In genomic region chr19:14081797-14082674, GRCh38 we compare ENCODE assay signal across 8 cellular contexts. TPM values are rescaled to one million over a fixed set of nuclear protein-coding genes. Genes with fewer than 3 reads are reported as not detected.
DNase-seq lines count a peak whose midpoint lies in the region; ATAC-seq and TF ChIP-seq lines count a peak whose summit lies in the region.

No MANE protein-coding gene starts in this region.

- POLR2A ChIA-PET in CD8-positive, alpha-beta memory T cell (lab: Charles Lee): interaction anchor here (0.9 to 1.7 kb wide), 5 partner anchors 10 to 76 kb away, joined by 3 to 5 read pairs (median 4); partner anchors contain the start of genes ASF1B, PRKACA and RFX1

- peaks cover 18% of the 10 kb centered on the region for H3K4me1 ChIP-seq in CD8-positive, alpha-beta memory T cell (ENCODE audit: insufficient read depth, low read length)
- peaks cover 6% of the 10 kb centered on the region for H3K4me1 ChIP-seq in GM23248 (ENCODE audit: insufficient read depth)
- H3K4me1 ChIP-seq in RWPE2 (ENCODE audit: insufficient read depth, poor library complexity, severe bottlenecking): no peaks in the 10 kb centered on the region
- peaks cover 7 to 18% of the 10 kb centered on the region in 2 donors for H3K4me1 ChIP-seq in muscle layer of duodenum (ENCODE audit: control insufficient read depth in 1 of 2, insufficient read depth in 2 of 2, low read length in 2 of 2)
- peaks cover 25% of the 10 kb centered on the region for H3K4me1 ChIP-seq in vagina

- H3K4me3 ChIP-seq in CD8-positive, alpha-beta memory T cell (ENCODE audit: low read length): peak overlapping the region; percentile 82
- H3K4me3 ChIP-seq in GM23248 (peak overlapping the region; percentile 89), RWPE2 (ENCODE audit: severe bottlenecking) (peak overlapping the region; percentile 62), muscle layer of duodenum (ENCODE audit: low read depth in 1 of 2, low read length in 2 of 2) (peak overlapping the region; percentile 83 to 91), vagina (peak overlapping the region; percentile 61 to 79)

- H3K27ac Mint-ChIP-seq in CD8-positive, alpha-beta memory T cell: peak overlapping the region; percentile 82 to 98 (median 96)

- H3K27me3 ChIP-seq in CD8-positive, alpha-beta memory T cell (ENCODE audit: insufficient read depth, low read length, poor library complexity, severe bottlenecking): no peaks in the 10 kb centered on the region
- H3K27me3 ChIP-seq in GM23248 (replicated peaks; ENCODE audit: insufficient read depth) (no peaks in the 10 kb centered on the region), RWPE2 (ENCODE audit: insufficient read depth, poor library complexity, severe bottlenecking) (no peaks in the 10 kb centered on the region), muscle layer of duodenum (ENCODE audit: low read depth, low read length) (no peaks in the 10 kb centered on the region), vagina (no peaks in the 10 kb centered on the region)

- no peak for TF ChIP-seq CTCF in RWPE2 (IDR thresholded peaks at IDR 0.05; ENCODE audit: poor library complexity, severe bottlenecking)
- TF ChIP-seq CTCF in vagina (IDR thresholded peaks at IDR 0.05): no peak

- H2AFZ ChIP-seq in GM23248: peak overlapping the region; percentile 85

- no peaks in the 10 kb centered on the region for H3K9me3 Mint-ChIP-seq in CD8-positive, alpha-beta memory T cell

- DNase-seq in CD8-positive, alpha-beta memory T cell: peak in 2 of 5 donors; percentile 44 to 71
- DNase-seq in GM23248 (peak; percentile 81), RWPE2 (ENCODE audit: low spot score) (no peak), dermis blood vessel endothelial cell (peak; percentile 57), vagina (ENCODE audit: extremely low spot score in 2 of 2) (no peak), NCI-H2029 (lab: John Stamatoyannopoulos, UW) (no peak)

- no peaks in the 10 kb centered on the region for H3K9me2 ChIP-seq in GM23248 (ENCODE audit: insufficient read depth)

- peak; percentile 27 for ATAC-seq in RWPE2 (ENCODE audit: low read depth)
- no peak for ATAC-seq in activated CD4-positive, CD25-positive, alpha-beta regulatory T cell treated with anti-CD3 and anti-CD28 coated beads, Interleukin-2, amount 50 U/mL, for 24 hours

- in situ Hi-C loops in GM23248 (cut with MboI): no loop called here

- no peaks in the 10 kb centered on the region for H3K36me3 ChIP-seq in CD8-positive, alpha-beta memory T cell (ENCODE audit: insufficient read depth, low read length)
- no peaks in the 10 kb centered on the region for H3K36me3 ChIP-seq in GM23248 (ENCODE audit: low read depth)
- H3K36me3 ChIP-seq in RWPE2 (ENCODE audit: low read depth): no peaks in the 10 kb centered on the region
- H3K36me3 ChIP-seq in muscle layer of duodenum (ENCODE audit: control insufficient read depth in 1 of 2, insufficient read depth in 2 of 2, low read length in 2 of 2): no peaks in the 10 kb centered on the region
- no peaks in the 10 kb centered on the region for H3K36me3 ChIP-seq in vagina

- intact Hi-C loops in vagina (cut with DNase I): loop anchor here (5.0 kb wide), 1 partner anchor 35 kb away; the partner anchor contains the start of gene PRKACA

- peaks cover 18% of the 10 kb centered on the region for H3K79me2 ChIP-seq in GM23248 (ENCODE audit: insufficient read depth)

- H3K4me3 Mint-ChIP-seq in CD8-positive, alpha-beta memory T cell: peak overlapping the region; percentile 84 to 96 (median 94)

- H3K4me2 ChIP-seq in GM23248 (ENCODE audit: unreplicated experiment): peak overlapping the region; percentile 89

- H3K4me1 Mint-ChIP-seq in CD8-positive, alpha-beta memory T cell: peaks cover 14 to 29% (median 20%) of the 10 kb centered on the region in 3 donors

- 17 to 20% methylated on average over 23 to 24 of the region's 24 CpGs for WGBS in GM23248 (ENCODE audit: low coverage in 1 of 2, low lambda C conversion rate in 2 of 2, missing lambda C conversion rate in 2 of 2), 2 experiments

- H3F3A ChIP-seq in GM23248 (ENCODE audit: insufficient read depth): peaks cover 15% of the 10 kb centered on the region

- no peak for TF ChIP-seq POLR2A in vagina (IDR thresholded peaks at IDR 0.05)

- H3K27me3 Mint-ChIP-seq in CD8-positive, alpha-beta memory T cell: no peaks in the 10 kb centered on the region

- peak overlapping the region; percentile 73 for H3K27ac ChIP-seq in CD8-positive, alpha-beta memory T cell (ENCODE audit: low read depth, low read length)
- peak overlapping the region; percentile 76 for H3K27ac ChIP-seq in GM23248
- peak overlapping the region; percentile 35 for H3K27ac ChIP-seq in RWPE2 (ENCODE audit: poor library complexity, severe bottlenecking)
- H3K27ac ChIP-seq in muscle layer of duodenum (ENCODE audit: low read length): peak overlapping the region; percentile 94
- H3K27ac ChIP-seq in vagina: peak overlapping the region; percentile 92

- H4K20me1 ChIP-seq in GM23248 (ENCODE audit: insufficient read depth): no peaks in the 10 kb centered on the region

- peaks cover 0 to 7% (median 0%) of the 10 kb centered on the region in 3 donors for H3K36me3 Mint-ChIP-seq in CD8-positive, alpha-beta memory T cell

- H3K9ac ChIP-seq in GM23248: peak overlapping the region; percentile 90

- no peaks in the 10 kb centered on the region for H3K9me3 ChIP-seq in CD8-positive, alpha-beta memory T cell (ENCODE audit: low read length)
- H3K9me3 ChIP-seq in GM23248 (ENCODE audit: low read depth): no peaks in the 10 kb centered on the region
- no peaks in the 10 kb centered on the region for H3K9me3 ChIP-seq in RWPE2 (ENCODE audit: severe bottlenecking)
- H3K9me3 ChIP-seq in muscle layer of duodenum (ENCODE audit: control insufficient read depth in 1 of 2, low read length in 2 of 2): no peaks in the 10 kb centered on the region
- no peaks in the 10 kb centered on the region for H3K9me3 ChIP-seq in vagina

- CTCF ChIA-PET in CD8-positive, alpha-beta memory T cell (lab: Charles Lee): interaction anchor here (1.4 to 6.6 kb wide), 5 partner anchors 10 to 55 kb away, joined by 5 to 38 read pairs (median 7); partner anchors contain the start of genes ASF1B, IL27RA and MISP3

RNA-seq across cellular contexts. Expression of gene C19orf67, which starts 3.5 kb away (rescaled TPM):
- total RNA-seq in CD8-positive, alpha-beta memory T cell: under 1 TPM in 1 of 2 experiments, not detected in 1; 0.42 TPM
- polyA plus RNA-seq in CD8-positive, alpha-beta memory T cell: not detected
- total RNA-seq in GM23248 (2014; rRNA removed; shearing (Covaris generic)): not detected in 2 replicates
- polyA plus RNA-seq in GM23248 (2016; fragmentation: Nextera tagmentation; extraction: Ambion mirVana): not detected in 2 replicates
- total RNA-seq in dermis blood vessel endothelial cell (not detected in 2 replicates), vagina (not detected)

RNA-seq across cellular contexts. Expression of gene SAMD1, which starts 8.5 kb away (rescaled TPM):
- total RNA-seq in CD8-positive, alpha-beta memory T cell: 100 to 1,000 TPM in 1 of 2 experiments, 10 to 100 TPM in 1; 97.8 to 105 TPM
- 2.8 TPM for polyA plus RNA-seq in CD8-positive, alpha-beta memory T cell
- 42.5 and 50.8 TPM in 2 replicates for total RNA-seq in GM23248 (2014; rRNA removed; shearing (Covaris generic))
- 5.4 and 5.7 TPM in 2 replicates for polyA plus RNA-seq in GM23248 (2016; fragmentation: Nextera tagmentation; extraction: Ambion mirVana)
- total RNA-seq in dermis blood vessel endothelial cell (22.3 and 25.2 TPM in 2 replicates), vagina (6.9 TPM)

RNA-seq across cellular contexts. Expression of gene MISP3, which starts 9.4 kb away (rescaled TPM):
- total RNA-seq in CD8-positive, alpha-beta memory T cell: 1 to 10 TPM in 1 of 2 experiments, under 1 TPM in 1; 1.00 to 1.2 TPM
- polyA plus RNA-seq in CD8-positive, alpha-beta memory T cell: 2.1 TPM
- total RNA-seq in GM23248 (2014; rRNA removed; shearing (Covaris generic)): 1.3 TPM in 1 of 2 replicates, not detected in the other
- 2.0 and 2.7 TPM in 2 replicates for polyA plus RNA-seq in GM23248 (2016; fragmentation: Nextera tagmentation; extraction: Ambion mirVana)
- total RNA-seq in dermis blood vessel endothelial cell: under 0.01 and 0.19 TPM in 2 replicates
- total RNA-seq in vagina: 2.7 TPM

RNA-seq across cellular contexts. Expression of gene PALM3, which starts 20.2 kb away (rescaled TPM):
- total RNA-seq in CD8-positive, alpha-beta memory T cell: not detected
- polyA plus RNA-seq in CD8-positive, alpha-beta memory T cell: not detected
- 0.25 TPM in 1 of 2 replicates, not detected in the other for total RNA-seq in GM23248 (2014; rRNA removed; shearing (Covaris generic))
- 0.15 TPM in 1 of 2 replicates, not detected in the other for polyA plus RNA-seq in GM23248 (2016; fragmentation: Nextera tagmentation; extraction: Ambion mirVana)
- total RNA-seq in dermis blood vessel endothelial cell (not detected in 2 replicates), vagina (0.98 TPM)

RNA-seq across cellular contexts. Expression of gene PRKACA, which starts 35.5 kb away (rescaled TPM):
- 10 to 100 TPM; 77.3 to 81.0 TPM for total RNA-seq in CD8-positive, alpha-beta memory T cell
- 1.5 TPM for polyA plus RNA-seq in CD8-positive, alpha-beta memory T cell
- 37.4 and 67.8 TPM in 2 replicates for total RNA-seq in GM23248 (2014; rRNA removed; shearing (Covaris generic))
- 4.6 and 5.3 TPM in 2 replicates for polyA plus RNA-seq in GM23248 (2016; fragmentation: Nextera tagmentation; extraction: Ambion mirVana)
- total RNA-seq in dermis blood vessel endothelial cell (42.7 and 92.6 TPM in 2 replicates), vagina (28.0 TPM)

Comparison
In these comparisons a context has a peak if more than half of its experiments do, and no peak if none do; other contexts are left out.
1. DNase-seq: peak in GM23248 (single experiment) and dermis blood vessel endothelial cell (single experiment); none in RWPE2 (single experiment), vagina (0 of 2) and NCI-H2029 (single experiment).
2. H3K27ac ChIP-seq: peak in every context shown above with its lines; median percentile 94 in muscle layer of duodenum; 92 in vagina; 76 in GM23248; 73 in CD8-positive, alpha-beta memory T cell; 35 in RWPE2.
3. Peak in every context shown above with its lines, with median percentiles within 50 percentile points of each other: H3K4me3 ChIP-seq.